In the genomic region with DNA sequence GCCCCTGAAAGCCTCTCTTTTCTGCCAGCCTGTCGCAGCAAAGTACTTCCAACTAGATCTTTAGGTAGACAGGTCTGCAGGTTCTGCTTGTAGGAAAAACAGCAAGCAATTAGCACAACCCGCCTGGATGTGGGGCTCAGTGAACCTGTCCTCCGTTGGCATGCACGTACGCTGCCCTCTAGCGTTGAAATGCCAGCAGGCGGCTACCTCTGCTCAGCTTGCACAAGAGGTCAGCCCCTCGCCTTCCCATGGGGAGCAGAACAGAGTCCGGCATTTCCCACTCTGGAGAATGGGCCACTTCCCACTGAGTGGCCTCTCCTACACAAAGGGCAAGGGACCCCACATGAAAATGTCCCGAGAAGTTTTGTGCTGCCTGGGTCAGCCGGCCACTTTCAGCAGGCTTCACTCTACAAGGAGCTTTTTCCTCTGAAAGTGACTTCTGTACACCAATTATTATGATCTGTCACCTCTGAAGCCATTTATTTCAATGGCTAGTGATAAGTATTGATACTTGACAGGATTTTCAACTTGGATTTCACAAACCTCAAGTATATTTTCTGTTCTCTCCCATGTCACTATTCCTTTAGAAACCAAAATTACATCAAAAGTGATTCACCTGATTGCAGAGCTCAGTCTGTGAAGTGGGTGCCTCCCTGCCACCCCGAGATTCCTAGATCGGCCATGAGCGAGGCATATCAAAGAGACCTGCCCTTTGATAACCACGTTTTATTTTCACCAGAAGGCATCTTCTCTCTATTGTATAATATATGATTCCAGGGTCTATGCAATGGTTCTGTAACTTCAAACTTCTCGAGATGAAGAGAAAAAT, we compare ENCODE assay signal across 8 cellular contexts. TPM values are rescaled to one million over a fixed set of nuclear protein-coding genes. Genes with fewer than 3 reads are reported as not detected.
DNase-seq lines count a peak whose midpoint lies in the region; ATAC-seq and TF ChIP-seq lines count a peak whose summit lies in the region.

No MANE protein-coding gene starts in this region.

- peaks cover 17% of the 10 kb centered on the region for H3K4me1 Mint-ChIP-seq in activated T-cell treated with anti-CD3 and anti-CD28 coated beads, Interleukin-2, amount 50 U/mL, for 24 hours (ENCODE audit: low read depth)

- DNase-seq in ELF-1 (ENCODE audit: low read depth, low spot score), result peak; percentile 89
- peak; percentile 69 for DNase-seq in activated T-cell treated with anti-CD3 and anti-CD28 coated beads, Interleukin-2, amount 50 U/mL, for 24 hours
- DNase-seq in fibroblast of the aortic adventitia (ENCODE audit: low read depth), result peak; percentile 84
- DNase-seq in occipital lobe (lab: John Stamatoyannopoulos, UW), result peak; percentile 18
- DNase-seq in substantia nigra (lab: John Stamatoyannopoulos, UW), result peak in 28 of 49 donors; percentile 5 to 53 (median 26)

- no peak overlapping the region for H3K4me3 ChIP-seq in fibroblast of the aortic adventitia (ENCODE audit: low read depth, low read length)

- H3K36me3 Mint-ChIP-seq in activated T-cell treated with anti-CD3 and anti-CD28 coated beads, Interleukin-2, amount 50 U/mL, for 24 hours (ENCODE audit: low read depth), result no peaks in the 10 kb centered on the region

- no peak overlapping the region for H3K27ac Mint-ChIP-seq in activated T-cell treated with anti-CD3 and anti-CD28 coated beads, Interleukin-2, amount 50 U/mL, for 24 hours

- no peak overlapping the region for H3K27ac ChIP-seq in substantia nigra (ENCODE audit: low read depth, low read length, poor library complexity, severe bottlenecking)

- H3K4me3 Mint-ChIP-seq in activated T-cell treated with anti-CD3 and anti-CD28 coated beads, Interleukin-2, amount 50 U/mL, for 24 hours, result no peak overlapping the region

- ATAC-seq in HG03342 (IDR thresholded peaks at IDR 0.05; ENCODE audit: unreplicated experiment) (peak; percentile 60), GM21576 (IDR thresholded peaks at IDR 0.05; ENCODE audit: unreplicated experiment) (no peak)

- TF ChIP-seq CTCF in fibroblast of the aortic adventitia (IDR thresholded peaks at IDR 0.05; ENCODE audit: insufficient read depth, low read length), result peak; percentile 92

- no peaks in the 10 kb centered on the region for H3K9me3 Mint-ChIP-seq in activated T-cell treated with anti-CD3 and anti-CD28 coated beads, Interleukin-2, amount 50 U/mL, for 24 hours

- peaks cover 60% of the 10 kb centered on the region for H3K27me3 Mint-ChIP-seq in activated T-cell treated with anti-CD3 and anti-CD28 coated beads, Interleukin-2, amount 50 U/mL, for 24 hours

TF ChIP-seq in PFSK-1, 5 proteins besides CTCF, POLR2A, EP300 and RAD21:
- TF ChIP-seq FOXP2 (optimal IDR thresholded peaks at IDR 0.05; ENCODE audit: borderline replicate concordance, extremely low read depth, extremely low read length, insufficient read depth), result peak; percentile 46
- TF ChIP-seq POLR2AphosphoS5 (IDR thresholded peaks at IDR 0.05; ENCODE audit: low read depth, low read length), result no peak

RNA-seq across cellular contexts. Expression of gene JCAD, which starts 56.7 kb away (rescaled TPM):
- polyA plus RNA-seq in PFSK-1 (2012; ENCODE audit: insufficient read length, low read depth), result 3.9 TPM
- 2.3 and 27.9 TPM in 2 replicates for total RNA-seq in fibroblast of the aortic adventitia (ENCODE audit: low replicate concordance)
- 8.4 TPM for total RNA-seq in occipital lobe

Comparison
In these comparisons a context has a peak if more than half of its experiments do, and no peak if none do; other contexts are left out.
1. DNase-seq: peak in every context shown above with its lines; median percentile 89 in ELF-1; 84 in fibroblast of the aortic adventitia; 69 in activated T-cell treated with anti-CD3 and anti-CD28 coated beads, Interleukin-2, amount 50 U/mL, for 24 hours; 26 in substantia nigra; 18 in occipital lobe.